16 cellular contexts compared by ENCODE assay signal in the genomic region with DNA sequence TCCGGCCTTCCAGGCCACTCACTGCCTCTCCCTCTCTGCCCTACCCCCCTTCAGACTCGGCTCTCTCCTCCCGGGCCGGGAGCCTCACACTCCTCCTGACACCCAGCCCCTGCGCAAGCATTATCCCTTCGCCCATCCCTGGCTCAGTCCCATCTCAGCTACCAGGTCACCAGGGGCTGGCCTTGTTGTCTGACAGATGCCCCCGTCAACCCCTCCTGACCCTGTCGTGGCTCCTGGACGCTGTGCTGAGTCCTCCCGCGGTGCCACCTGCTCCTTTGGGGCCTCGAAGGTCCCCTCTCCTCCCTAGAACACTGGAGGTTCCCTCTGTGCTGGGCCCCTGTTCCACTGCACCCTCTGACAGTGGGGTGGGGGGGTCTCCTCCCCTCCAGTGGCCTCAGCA. TPM values are rescaled to one million over a fixed set of nuclear protein-coding genes. Genes with fewer than 3 reads are reported as not detected.
DNase-seq lines count a peak whose midpoint lies in the region; ATAC-seq, FAIRE-seq and TF ChIP-seq lines count a peak whose summit lies in the region.
"Had no signal": no experiment of that assay in that cellular context is flagged by ENCODE, and none has a peak within 500 bp of the region (broad histone marks: within the 10 kb centered on the region; RNA-seq: fewer than 3 reads in every experiment).

No MANE protein-coding gene starts in this region.

- no peak overlapping the region for H3K56ac ChIP-seq in H1 (replicated peaks; ENCODE audit: insufficient read length, low read depth, low read length)

- no peak overlapping the region for H3K4ac ChIP-seq in H1 (replicated peaks; ENCODE audit: insufficient read length, low read depth, low read length)

- H4K20me1 ChIP-seq in H1 (replicated peaks in 1 of 2; ENCODE audit: control insufficient read depth in 1 of 2, insufficient read depth in 2 of 2, low read length in 2 of 2) = peaks cover 0 to 11% of the 10 kb centered on the region in 2 experiments

- H3K27ac ChIP-seq in right cardiac atrium (ENCODE audit: low read length) (no peak overlapping the region), right atrium auricular region (no peak overlapping the region), H1 (ENCODE audit: low read depth, low read length) (no peak overlapping the region), vagina (no peak overlapping the region)
- H3K27ac ChIP-seq: HL-60, SK-N-MC had no signal

- H4K5ac ChIP-seq in H1 (ENCODE audit: insufficient read length, low read depth, low read length) = no peak overlapping the region

- H3K4me1 ChIP-seq in right cardiac atrium (ENCODE audit: control insufficient read depth, insufficient read depth, low read length) = no peaks in the 10 kb centered on the region
- no peaks in the 10 kb centered on the region for H3K4me1 ChIP-seq in right atrium auricular region
- H3K4me1 ChIP-seq in H1 (replicated peaks in 1 of 4; ENCODE audit: control insufficient read depth in 3 of 4, insufficient read depth in 4 of 4, low read length in 3 of 4) = peaks cover 0 to 15% (median 6%) of the 10 kb centered on the region in 4 experiments; a peak in 5 of 7 replicates
- H3K4me1 ChIP-seq in mucosa of descending colon (ENCODE audit: low read depth) = peaks cover 14% of the 10 kb centered on the region
- peaks cover 4% of the 10 kb centered on the region for H3K4me1 ChIP-seq in vagina

- FAIRE-seq in H1 (lab: Jason Lieb, UNC) = no peak
- FAIRE-seq: GM12892 had no signal

- TF ChIP-seq RAD21 in H1 (IDR thresholded peaks at IDR 0.05 in 1 of 2, conservative IDR thresholded peaks at IDR 0.05 in 1 of 2; ENCODE audit: low read depth in 2 of 2, low read length in 2 of 2) = no peak

- ATAC-seq in right cardiac atrium = no peak
- no peak for ATAC-seq in mucosa of descending colon

- no peak overlapping the region for H3K23ac ChIP-seq in H1 (ENCODE audit: insufficient read length)

- POLR2A ChIA-PET in H1 (lab: Charles Lee; ENCODE audit: partially characterized antibody) = interaction anchor here (1.1 to 1.7 kb wide), 2 partner anchors 16 to 173 kb away, joined by 4 to 9 read pairs; no protein-coding TSS in a partner anchor
- POLR2A ChIA-PET in GM10248 (lab: Yijun Ruan, JAX) = no interaction called here

- no peak for TF ChIP-seq EP300 in H1 (IDR thresholded peaks at IDR 0.05; ENCODE audit: borderline replicate concordance in 1 of 2, low read depth in 2 of 2, low read length in 2 of 2)

- no peak overlapping the region for H4K8ac ChIP-seq in H1 (ENCODE audit: extremely low read depth, insufficient read depth, low read length)

- peak overlapping the region; percentile 60 for H4K91ac ChIP-seq in H1 (replicated peaks; ENCODE audit: insufficient read length, low read length)

- H3K27me3 ChIP-seq in right cardiac atrium (ENCODE audit: control insufficient read depth, insufficient read depth) = no peaks in the 10 kb centered on the region
- H3K27me3 ChIP-seq in right atrium auricular region = no peaks in the 10 kb centered on the region
- no peaks in the 10 kb centered on the region for H3K27me3 ChIP-seq in H1 (replicated peaks in 1 of 4; ENCODE audit: control insufficient read depth in 3 of 4, extremely low read depth in 1 of 4, insufficient read depth in 3 of 4, low read length in 3 of 4)
- no peaks in the 10 kb centered on the region for H3K27me3 ChIP-seq in vagina

- no peak overlapping the region for H2AFZ ChIP-seq in H1 (ENCODE audit: low read length)

- CTCF ChIA-PET in H1 (lab: Charles Lee; ENCODE audit: partially characterized antibody) = interaction anchor here (0.6 to 5.4 kb wide), 52 partner anchors 8 to 347 kb away, joined by 3 to 82 read pairs (median 5); partner anchors contain the start of gene TTC38
- CTCF ChIA-PET in GM10248 (lab: Yijun Ruan, JAX) = interaction anchor here (1.0 to 6.7 kb wide), 43 partner anchors 8 to 598 kb away, joined by 3 to 111 read pairs (median 5); partner anchors contain the start of gene CELSR1

- 73% methylated on average over 12 of the region's 12 CpGs for WGBS in right cardiac atrium
- WGBS in H1 (ENCODE audit: extremely low coverage in 1 of 2, insufficient coverage in 1 of 2, insufficient read length in 1 of 2, insufficient replicate concordance in 2 of 2, low coverage in 1 of 2, low lambda C conversion rate in 2 of 2, missing lambda C conversion rate in 1 of 2), 2 experiments = 88% methylated on average over 11 of the region's 12 CpGs; no CpG with 5 or more reads in 1 of the 2 experiments

- no peak overlapping the region for H3K9ac ChIP-seq in H1 (replicated peaks in 1 of 4; ENCODE audit: extremely low read depth in 1 of 4, low read depth in 3 of 4, low read length in 3 of 4)

- no peak overlapping the region for H2BK120ac ChIP-seq in H1 (replicated peaks; ENCODE audit: low read depth, low read length)

- H3K9me3 ChIP-seq in right cardiac atrium (ENCODE audit: control insufficient read depth, low read length) (no peaks in the 10 kb centered on the region), right atrium auricular region (no peaks in the 10 kb centered on the region), H1 (ENCODE audit: insufficient read depth in 2 of 2, low read depth in 1 of 2, low read length in 1 of 2) (no peaks in the 10 kb centered on the region), mucosa of descending colon (no peaks in the 10 kb centered on the region), vagina (no peaks in the 10 kb centered on the region)

- no peaks in the 10 kb centered on the region; the same call in 1 of the 2 replicates for H3K79me1 ChIP-seq in H1 (ENCODE audit: low read depth, low read length)

- H2BK20ac ChIP-seq in H1 (ENCODE audit: low read length) = no peak overlapping the region

- no peak overlapping the region for H3K4me2 ChIP-seq in H1 (ENCODE audit: insufficient read depth in 1 of 2, low read depth in 2 of 2, low read length in 2 of 2)

- TF ChIP-seq POLR2A in H1 (IDR thresholded peaks at IDR 0.05; ENCODE audit: control extremely low read depth in 1 of 2, low read depth in 2 of 2, low read length in 2 of 2) (no peak), vagina (IDR thresholded peaks at IDR 0.05) (no peak)

- TF ChIP-seq CTCF in right atrium auricular region (IDR thresholded peaks at IDR 0.05) (no peak), H1 (IDR thresholded peaks at IDR 0.05; ENCODE audit: control extremely low read depth in 1 of 3, insufficient read depth in 1 of 3, low read depth in 1 of 3, low read length in 3 of 3) (no peak), mucosa of descending colon (IDR thresholded peaks at IDR 0.05) (no peak), vagina (IDR thresholded peaks at IDR 0.05) (no peak), GM10248 (IDR thresholded peaks at IDR 0.05; ENCODE audit: control extremely low read depth, extremely low read depth, low read depth, missing control alignments) (no peak)

- H2BK5ac ChIP-seq in H1 (ENCODE audit: low read depth, low read length) = no peak overlapping the region

- H2BK12ac ChIP-seq in H1 (ENCODE audit: low read depth, low read length) = no peak overlapping the region

- no peak overlapping the region; the same call in 1 of the 2 replicates for H3K18ac ChIP-seq in H1 (ENCODE audit: extremely low read depth, low read length)

- intact Hi-C loops in right cardiac atrium (cut with DNase I) (loop anchor here in 3 of 4 donors (5.0 kb wide), 1 partner anchor 174 kb away; no protein-coding TSS in a partner anchor), mucosa of descending colon (cut with DNase I, micrococcal nuclease) (loop anchor here in 1 of 2 donors (5.0 kb wide), 1 partner anchor 174 kb away; no protein-coding TSS in a partner anchor), vagina (cut with DNase I) (no loop called here)

- H3K23me2 ChIP-seq in H1 (ENCODE audit: low read depth, low read length) = peaks cover 9% of the 10 kb centered on the region; the same call in 1 of the 2 replicates

- DNase-seq in right cardiac atrium (peak in 2 of 3 donors; percentile 3 to 35), right atrium auricular region (ENCODE audit: low spot score) (no peak), H1 (ENCODE audit: low read depth in 1 of 2, low spot score in 2 of 2) (no peak), mucosa of descending colon (peak in 2 of 3 donors; percentile 22 to 49), vagina (ENCODE audit: extremely low spot score in 2 of 2) (no peak), GM10248 (ENCODE audit: extremely low spot score) (no peak)
- DNase-seq in stimulated activated CD4-positive, alpha-beta T cell treated with anti-CD3 and anti-CD28 coated beads, Interleukin-2, amount 100 ng/mL, for 48 hours = no peak
- DNase-seq: DMS79 treated with DMSO at 0.1 percent for 48 hours, GF-D8, NCI-H1048, NCI-H226, NCI-H510A, SIG-M5 had no signal

- H3K14ac ChIP-seq in H1 (ENCODE audit: insufficient read length) = no peak overlapping the region

- no peak overlapping the region for H3K4me3 ChIP-seq in right cardiac atrium (ENCODE audit: low read length)
- no peak overlapping the region for H3K4me3 ChIP-seq in right atrium auricular region
- H3K4me3 ChIP-seq in H1 (ENCODE audit: extremely low read depth in 1 of 4, insufficient read depth in 2 of 4, low read depth in 3 of 4, low read length in 4 of 4) = no peak overlapping the region
- no peak overlapping the region for H3K4me3 ChIP-seq in mucosa of descending colon
- no peak overlapping the region for H3K4me3 ChIP-seq in vagina
- H3K4me3 ChIP-seq: SK-N-MC had no signal

- H3K36me3 ChIP-seq in right atrium auricular region (no peaks in the 10 kb centered on the region), H1 (ENCODE audit: control insufficient read depth in 2 of 4, insufficient read depth in 4 of 4, low read length in 3 of 4) (peaks cover 0 to 2% (median 0%) of the 10 kb centered on the region in 4 experiments; a peak in 3 of 8 replicates), mucosa of descending colon (ENCODE audit: low read depth) (no peaks in the 10 kb centered on the region), vagina (peaks cover 0 to 8% of the 10 kb centered on the region in 2 donors)

- no peak overlapping the region for H2AK5ac ChIP-seq in H1 (ENCODE audit: low read depth, low read length)

- H3K79me2 ChIP-seq in H1 (ENCODE audit: control insufficient read depth in 1 of 2, insufficient read depth in 2 of 2, low read length in 2 of 2) = no peaks in the 10 kb centered on the region

- 0 out of 2 replicates have a peak overlapping the region, but pooled peaks have one; percentile 24 for H2BK15ac ChIP-seq in H1 (ENCODE audit: low read length)

RNA-seq across cellular contexts. Expression of gene TRMU, which starts 32.9 kb away (rescaled TPM):
- total RNA-seq in right cardiac atrium (10 to 100 TPM; 31.5 to 48.7 (median 38.9) TPM), right atrium auricular region (10 to 100 TPM; 22.2 to 22.4 TPM), mucosa of descending colon (10 to 100 TPM; 40.5 to 41.5 (median 41.2) TPM), vagina (37.1 TPM)
- polyA plus RNA-seq in right cardiac atrium (40.2 TPM), H1 (2011; rRNA removed) (43.4 and 52.9 TPM in 2 replicates)
- 67.7 and 70.6 TPM in 2 replicates for total RNA-seq in H1 (2021; fragmentation: NEBNext Ultra II Directional; extraction: Animal tissue kit (Norgen Biotek cat#: 25700))
- 58.0 TPM for polyA plus RNA-seq in H1 (2011; cell fraction: cytosol; rRNA removed)
- polyA plus RNA-seq in H1 (2011; cell fraction: nucleus; rRNA removed) = 205 TPM
- polyA plus RNA-seq in H1 (2012, experiment 1 of 2) = 56.5 to 70.4 TPM (median 62.8 TPM) in 4 replicates
- 31.1 TPM for polyA plus RNA-seq in H1 (2012, experiment 2 of 2)
- 40.5 TPM for polyA plus RNA-seq in H1 (2013, experiment 1 of 2)
- 37.4 TPM for polyA plus RNA-seq in H1 (2013, experiment 2 of 2)
- 35.1 and 35.7 TPM in 2 replicates for polyA minus RNA-seq in H1 (2011; rRNA and poly(A)+ RNA removed)
- 34.8 TPM for polyA minus RNA-seq in H1 (2011; cell fraction: cytosol; rRNA and poly(A)+ RNA removed)
- polyA minus RNA-seq in H1 (2011; cell fraction: nucleus; rRNA and poly(A)+ RNA removed) = 112 TPM

Comparison
In these comparisons a context has a peak if more than half of its experiments do, and no peak if none do; other contexts are left out.
1. DNase-seq: peak in right cardiac atrium (2 of 3) and mucosa of descending colon (2 of 3); none in right atrium auricular region (single experiment), H1 (0 of 2), stimulated activated CD4-positive, alpha-beta T cell treated with anti-CD3 and anti-CD28 coated beads, Interleukin-2, amount 100 ng/mL, for 48 hours (0 of 2), vagina (0 of 2) and GM10248 (single experiment).